ENCODE assay signal across 12 cellular contexts in the genomic region with DNA sequence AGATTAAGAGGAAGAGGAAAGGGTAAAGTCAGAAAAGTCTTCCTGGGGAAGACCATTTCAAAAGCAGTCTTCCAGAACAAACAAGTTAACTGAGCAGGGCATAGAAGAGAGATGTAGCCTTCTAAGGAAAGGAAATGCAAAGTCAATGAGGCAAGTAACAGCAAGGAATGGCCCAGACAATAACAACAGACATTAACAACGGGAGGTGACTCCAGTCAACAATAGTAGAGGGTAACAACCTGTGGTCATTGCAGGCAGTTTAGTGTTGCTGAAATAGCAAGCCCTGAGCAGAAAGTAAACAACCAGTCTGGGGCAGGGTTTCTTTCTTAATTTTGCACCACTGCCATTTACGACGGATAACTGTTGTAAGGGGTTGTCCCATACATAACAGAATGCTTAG. TPM values are rescaled to one million over a fixed set of nuclear protein-coding genes. Genes with fewer than 3 reads are reported as not detected.
DNase-seq lines count a peak whose midpoint lies in the region; ATAC-seq and TF ChIP-seq lines count a peak whose summit lies in the region.
"Had no signal": no experiment of that assay in that cellular context is flagged by ENCODE, and none has a peak within 500 bp of the region (broad histone marks: within the 10 kb centered on the region; RNA-seq: fewer than 3 reads in every experiment).

No MANE protein-coding gene starts in this region.

- H3K9me3 ChIP-seq in iPS-18c (ENCODE audit: control insufficient read depth, insufficient read depth, low read length): no peaks in the 10 kb centered on the region
- no peaks in the 10 kb centered on the region for H3K9me3 ChIP-seq in colonic mucosa
- H3K9me3 ChIP-seq: left lung had no signal

- intact Hi-C loops in colonic mucosa (cut with DNase I): no loop called here

- POLR2A ChIA-PET in activated CD4-positive, alpha-beta memory T cell treated with anti-CD3 and anti-CD28 coated beads, Interleukin-2, amount 10 ng/mL, durations not matched to agents 7 days and 5 days (lab: Charles Lee): interaction anchor here (4.7 kb wide), 1 partner anchor 12 kb away, joined by 160 read pairs; the partner anchor contains the start of gene CASP8AP2

- H3K36me3 ChIP-seq in colonic mucosa: no peaks in the 10 kb centered on the region
- H3K36me3 ChIP-seq: left lung had no signal

- no peak overlapping the region for H3K27ac ChIP-seq in colonic mucosa
- H3K27ac ChIP-seq: left lung had no signal

- no peak for TF ChIP-seq CTCF in colonic mucosa (IDR thresholded peaks at IDR 0.05)

- peak overlapping the region in 1 of 2 donors; percentile 6 for H3K9ac ChIP-seq in colonic mucosa (ENCODE audit: low read depth in 2 of 2, low read length in 2 of 2)

- H3K4me3 ChIP-seq in iPS-18c (ENCODE audit: insufficient read depth, low read depth, low read length): peak overlapping the region; percentile 91
- H3K4me3 ChIP-seq in colonic mucosa: no peak overlapping the region

- CTCF ChIA-PET in activated CD4-positive, alpha-beta memory T cell treated with anti-CD3 and anti-CD28 coated beads, Interleukin-2, amount 10 ng/mL, durations not matched to agents 7 days and 5 days (lab: Charles Lee): interaction anchor here (1.4 kb wide), 1 partner anchor 24 kb away, joined by 3 read pairs; no protein-coding TSS in a partner anchor

- no peaks in the 10 kb centered on the region for H3K9me3 Mint-ChIP-seq in activated naive CD4-positive, alpha-beta T cell treated with anti-CD3 and anti-CD28 coated beads, Interleukin-2, amount 50 U/mL, for 24 hours
- no peaks in the 10 kb centered on the region for H3K9me3 Mint-ChIP-seq in activated CD4-positive, alpha-beta memory T cell treated with anti-CD3 and anti-CD28 coated beads, Interleukin-2, amount 10 ng/mL, durations not matched to agents 7 days and 5 days
- H3K9me3 Mint-ChIP-seq in stimulated activated naive CD8-positive, alpha-beta T cell treated with anti-CD3 and anti-CD28 coated beads, Interleukin-15, amount 100 ng/mL, for 72 hours: no peaks in the 10 kb centered on the region

- no peak for ATAC-seq in stimulated activated naive CD8-positive, alpha-beta T cell treated with anti-CD3 and anti-CD28 coated beads, Interleukin-15, amount 100 ng/mL, for 72 hours
- ATAC-seq: left lung had no signal

- DNase-seq in activated naive CD4-positive, alpha-beta T cell (lab: John Stamatoyannopoulos, UW): no peak
- DNase-seq in activated CD4-positive, alpha-beta memory T cell treated with anti-CD3 and anti-CD28 coated beads, Interleukin-2, amount 10 ng/mL, durations not matched to agents 7 days and 5 days: no peak
- no peak for DNase-seq in stimulated activated naive CD8-positive, alpha-beta T cell treated with anti-CD3 and anti-CD28 coated beads, Interleukin-15, amount 100 ng/mL, for 72 hours
- no peak for DNase-seq in colonic mucosa
- no peak for DNase-seq in NCI-H2081 (lab: John Stamatoyannopoulos, UW)
- DNase-seq in DMS 273 treated with DMSO at 0.1 percent for 48 hours (lab: John Stamatoyannopoulos, UW): no peak
- DNase-seq: effector memory CD4-positive, alpha-beta T cell; left lung; NCI-H146; stimulated activated CD4-positive, alpha-beta T cell treated with anti-CD3 and anti-CD28 coated beads, Interleukin-12 subunit alpha, Interleukin-12 subunit beta, amount 100 ng/mL, for 4 hours had no signal

- no peaks in the 10 kb centered on the region for H3K27me3 Mint-ChIP-seq in activated naive CD4-positive, alpha-beta T cell treated with anti-CD3 and anti-CD28 coated beads, Interleukin-2, amount 50 U/mL, for 24 hours
- no peaks in the 10 kb centered on the region for H3K27me3 Mint-ChIP-seq in activated CD4-positive, alpha-beta memory T cell treated with anti-CD3 and anti-CD28 coated beads, Interleukin-2, amount 10 ng/mL, durations not matched to agents 7 days and 5 days
- no peaks in the 10 kb centered on the region for H3K27me3 Mint-ChIP-seq in stimulated activated naive CD8-positive, alpha-beta T cell treated with anti-CD3 and anti-CD28 coated beads, Interleukin-15, amount 100 ng/mL, for 72 hours

- peaks cover 36% of the 10 kb centered on the region for H3K4me1 Mint-ChIP-seq in activated naive CD4-positive, alpha-beta T cell treated with anti-CD3 and anti-CD28 coated beads, Interleukin-2, amount 50 U/mL, for 24 hours
- H3K4me1 Mint-ChIP-seq in activated CD4-positive, alpha-beta memory T cell treated with anti-CD3 and anti-CD28 coated beads, Interleukin-2, amount 10 ng/mL, durations not matched to agents 7 days and 5 days: peaks cover 35% of the 10 kb centered on the region
- H3K4me1 Mint-ChIP-seq in stimulated activated naive CD8-positive, alpha-beta T cell treated with anti-CD3 and anti-CD28 coated beads, Interleukin-15, amount 100 ng/mL, for 72 hours: peaks cover 44% of the 10 kb centered on the region

- H3K27ac Mint-ChIP-seq in activated naive CD4-positive, alpha-beta T cell treated with anti-CD3 and anti-CD28 coated beads, Interleukin-2, amount 50 U/mL, for 24 hours: peak overlapping the region; percentile 75
- no peak overlapping the region for H3K27ac Mint-ChIP-seq in activated CD4-positive, alpha-beta memory T cell treated with anti-CD3 and anti-CD28 coated beads, Interleukin-2, amount 10 ng/mL, durations not matched to agents 7 days and 5 days
- peak overlapping the region; percentile 15 to 77 for H3K27ac Mint-ChIP-seq in stimulated activated naive CD8-positive, alpha-beta T cell treated with anti-CD3 and anti-CD28 coated beads, Interleukin-15, amount 100 ng/mL, for 72 hours

- peak overlapping the region; percentile 97 for H3K4me3 Mint-ChIP-seq in activated naive CD4-positive, alpha-beta T cell treated with anti-CD3 and anti-CD28 coated beads, Interleukin-2, amount 50 U/mL, for 24 hours
- peak overlapping the region; percentile 88 for H3K4me3 Mint-ChIP-seq in activated CD4-positive, alpha-beta memory T cell treated with anti-CD3 and anti-CD28 coated beads, Interleukin-2, amount 10 ng/mL, durations not matched to agents 7 days and 5 days
- H3K4me3 Mint-ChIP-seq in stimulated activated naive CD8-positive, alpha-beta T cell treated with anti-CD3 and anti-CD28 coated beads, Interleukin-15, amount 100 ng/mL, for 72 hours: peak overlapping the region; percentile 86 to 91

- H3K36me3 Mint-ChIP-seq in activated naive CD4-positive, alpha-beta T cell treated with anti-CD3 and anti-CD28 coated beads, Interleukin-2, amount 50 U/mL, for 24 hours: peaks cover 5% of the 10 kb centered on the region
- H3K36me3 Mint-ChIP-seq in activated CD4-positive, alpha-beta memory T cell treated with anti-CD3 and anti-CD28 coated beads, Interleukin-2, amount 10 ng/mL, durations not matched to agents 7 days and 5 days (ENCODE audit: low read depth): peaks cover 13% of the 10 kb centered on the region

- no peaks in the 10 kb centered on the region for H3K27me3 ChIP-seq in colonic mucosa
- H3K27me3 ChIP-seq: left lung had no signal

- H3K4me1 ChIP-seq in colonic mucosa: peaks cover 10% of the 10 kb centered on the region

RNA-seq across cellular contexts. Expression of gene MDN1, which starts 2.1 kb away (rescaled TPM):
- 10 to 100 TPM; 38.2 to 39.4 TPM for total RNA-seq in activated CD4-positive, alpha-beta memory T cell treated with anti-CD3 and anti-CD28 coated beads, Interleukin-2, amount 10 ng/mL, durations not matched to agents 7 days and 5 days
- total RNA-seq in colonic mucosa: 10 to 100 TPM; 17.5 to 30.7 TPM

RNA-seq across cellular contexts. Expression of gene CASP8AP2, which starts 12.2 kb away (rescaled TPM):
- 10 to 100 TPM; 37.5 to 39.0 TPM for total RNA-seq in activated CD4-positive, alpha-beta memory T cell treated with anti-CD3 and anti-CD28 coated beads, Interleukin-2, amount 10 ng/mL, durations not matched to agents 7 days and 5 days
- total RNA-seq in colonic mucosa: 10 to 100 TPM; 13.4 to 15.8 TPM
